ENCODE assay signal across 13 cellular contexts in genomic region chr20:54023406-54023805, GRCh38. TPM values are rescaled to one million over a fixed set of nuclear protein-coding genes. Genes with fewer than 3 reads are reported as not detected.
DNase-seq lines count a peak whose midpoint lies in the region; TF ChIP-seq lines count a peak whose summit lies in the region.
"Had no signal": no experiment of that assay in that cellular context is flagged by ENCODE, and none has a peak within 500 bp of the region (broad histone marks: within the 10 kb centered on the region; RNA-seq: fewer than 3 reads in every experiment).

No MANE protein-coding gene starts in this region.

- peaks cover 2% of the 10 kb centered on the region for H3K27me3 Mint-ChIP-seq in glutamatergic neuron (ENCODE audit: unreplicated experiment)
- H3K27me3 Mint-ChIP-seq in activated naive CD8-positive, alpha-beta T cell treated with anti-CD3 and anti-CD28 coated beads for 36 hours, result peaks cover 5% of the 10 kb centered on the region

- DNase-seq in NCI-H524 (lab: John Stamatoyannopoulos, UW), result peak; percentile 12 to 19
- DNase-seq in NCI-H524 treated with DMSO at 0.1 percent for 48 hours (lab: John Stamatoyannopoulos, UW), result no peak
- DNase-seq in NCI-H2171 treated with DMSO at 0.1 percent for 48 hours (lab: John Stamatoyannopoulos, UW), result peak; percentile 67
- no peak for DNase-seq in glutamatergic neuron
- no peak for DNase-seq in occipital lobe (lab: John Stamatoyannopoulos, UW)
- no peak for DNase-seq in activated naive CD8-positive, alpha-beta T cell treated with anti-CD3 and anti-CD28 coated beads for 36 hours
- DNase-seq: Calu3; CD4-positive, alpha-beta memory T cell; COR-L47; DMS79; EL; GOT3; HFFc6 had no signal

- no peak overlapping the region for H3K4me3 Mint-ChIP-seq in glutamatergic neuron (ENCODE audit: unreplicated experiment)
- H3K4me3 Mint-ChIP-seq in activated naive CD8-positive, alpha-beta T cell treated with anti-CD3 and anti-CD28 coated beads for 36 hours, result no peak overlapping the region
- H3K4me3 Mint-ChIP-seq: HFFc6 had no signal

- H3K27ac Mint-ChIP-seq in glutamatergic neuron (ENCODE audit: unreplicated experiment), result peak overlapping the region; percentile 74
- no peak overlapping the region for H3K27ac Mint-ChIP-seq in activated naive CD8-positive, alpha-beta T cell treated with anti-CD3 and anti-CD28 coated beads for 36 hours
- H3K27ac Mint-ChIP-seq: CD4-positive, alpha-beta memory T cell; HFFc6 had no signal

- no peaks in the 10 kb centered on the region for H3K36me3 Mint-ChIP-seq in glutamatergic neuron (ENCODE audit: unreplicated experiment)
- H3K36me3 Mint-ChIP-seq in activated naive CD8-positive, alpha-beta T cell treated with anti-CD3 and anti-CD28 coated beads for 36 hours, result no peaks in the 10 kb centered on the region
- H3K36me3 Mint-ChIP-seq: CD4-positive, alpha-beta memory T cell had no signal

- no peak for TF ChIP-seq CTCF in glutamatergic neuron (IDR thresholded peaks at IDR 0.05; ENCODE audit: partially characterized antibody, unreplicated experiment)

- H3K9me3 Mint-ChIP-seq in glutamatergic neuron (ENCODE audit: unreplicated experiment), result peaks cover 3% of the 10 kb centered on the region
- H3K9me3 Mint-ChIP-seq in activated naive CD8-positive, alpha-beta T cell treated with anti-CD3 and anti-CD28 coated beads for 36 hours, result no peaks in the 10 kb centered on the region
- H3K9me3 Mint-ChIP-seq: CD4-positive, alpha-beta memory T cell; HFFc6 had no signal

- peaks cover 38% of the 10 kb centered on the region for H3K4me1 Mint-ChIP-seq in glutamatergic neuron (ENCODE audit: low read depth, unreplicated experiment)
- H3K4me1 Mint-ChIP-seq in activated naive CD8-positive, alpha-beta T cell treated with anti-CD3 and anti-CD28 coated beads for 36 hours, result no peaks in the 10 kb centered on the region
- H3K4me1 Mint-ChIP-seq: CD4-positive, alpha-beta memory T cell had no signal

RNA-seq across cellular contexts. Expression of gene BCAS1, which starts 47.0 kb away (rescaled TPM):
- total RNA-seq in glutamatergic neuron (ENCODE audit: unreplicated experiment), result 0.32 TPM
- total RNA-seq in occipital lobe, result 3.0 TPM
- under 1 TPM; 0.06 to 0.10 TPM for total RNA-seq in activated naive CD8-positive, alpha-beta T cell treated with anti-CD3 and anti-CD28 coated beads for 36 hours

Comparison
In these comparisons a context has a peak if more than half of its experiments do, and no peak if none do; other contexts are left out.
1. DNase-seq: peak in NCI-H524 (2 of 2) and NCI-H2171 treated with DMSO at 0.1 percent for 48 hours (single experiment); none in NCI-H524 treated with DMSO at 0.1 percent for 48 hours (single experiment), glutamatergic neuron (single experiment), occipital lobe (single experiment) and activated naive CD8-positive, alpha-beta T cell treated with anti-CD3 and anti-CD28 coated beads for 36 hours (single experiment).